Comparison of ENCODE assay signal across 8 cellular contexts in the genomic region with DNA sequence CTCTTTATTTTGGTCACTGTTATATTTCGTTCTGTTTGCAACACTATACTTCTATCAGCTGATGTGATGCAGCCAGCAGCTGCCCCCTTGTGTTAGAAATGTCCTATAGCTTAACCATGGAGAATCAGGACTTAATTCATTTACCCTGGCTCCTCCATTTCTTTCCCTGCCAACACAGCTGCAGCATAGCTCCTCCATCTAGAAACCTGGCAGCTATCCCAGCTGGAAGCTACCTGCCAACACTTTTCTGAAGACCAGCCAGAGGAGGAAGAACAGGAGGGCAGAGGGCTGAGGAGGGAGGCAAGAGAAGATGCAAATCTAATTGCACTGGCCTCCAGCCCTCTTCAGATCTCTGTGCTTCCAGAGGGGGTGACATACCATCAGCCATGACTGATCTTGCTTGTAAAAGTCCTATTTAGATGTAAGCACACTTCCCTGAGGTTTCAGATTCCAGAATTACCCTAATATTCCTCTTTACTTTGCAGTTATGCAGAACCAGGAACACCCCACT.
DNase-seq lines count a peak whose midpoint lies in the region; ATAC-seq and TF ChIP-seq lines count a peak whose summit lies in the region.

No MANE protein-coding gene starts in this region.

- H3K4me3 Mint-ChIP-seq in activated naive CD4-positive, alpha-beta T cell treated with anti-CD3 and anti-CD28 coated beads, Interleukin-2, amount 10 ng/mL, durations not matched to agents 7 days and 5 days, result no peak overlapping the region
- H3K4me3 Mint-ChIP-seq in nephron, result no peak overlapping the region

- H3K36me3 Mint-ChIP-seq in activated naive CD4-positive, alpha-beta T cell treated with anti-CD3 and anti-CD28 coated beads, Interleukin-2, amount 10 ng/mL, durations not matched to agents 7 days and 5 days, result no peaks in the 10 kb centered on the region
- H3K36me3 Mint-ChIP-seq in nephron (ENCODE audit: low read depth), result no peaks in the 10 kb centered on the region

- ATAC-seq in GM18868 (IDR thresholded peaks at IDR 0.05; ENCODE audit: unreplicated experiment), result no peak

- H3K27me3 Mint-ChIP-seq in activated naive CD4-positive, alpha-beta T cell treated with anti-CD3 and anti-CD28 coated beads, Interleukin-2, amount 10 ng/mL, durations not matched to agents 7 days and 5 days, result peaks cover 7% of the 10 kb centered on the region
- H3K27me3 Mint-ChIP-seq in nephron (ENCODE audit: low read depth), result peaks cover 35% of the 10 kb centered on the region

- peaks cover 2% of the 10 kb centered on the region for H3K4me1 Mint-ChIP-seq in activated naive CD4-positive, alpha-beta T cell treated with anti-CD3 and anti-CD28 coated beads, Interleukin-2, amount 10 ng/mL, durations not matched to agents 7 days and 5 days
- peaks cover 27% of the 10 kb centered on the region for H3K4me1 Mint-ChIP-seq in nephron

- CTCF ChIA-PET in activated naive CD4-positive, alpha-beta T cell treated with anti-CD3 and anti-CD28 coated beads, Interleukin-2, amount 10 ng/mL, durations not matched to agents 7 days and 5 days (lab: Charles Lee), result interaction anchor here (0.8 to 6.8 kb wide), 6 partner anchors 10 to 977 kb away, joined by 3 to 29 read pairs (median 3); no protein-coding TSS in a partner anchor

- peak; percentile 29 for DNase-seq in activated naive CD4-positive, alpha-beta T cell treated with anti-CD3 and anti-CD28 coated beads, Interleukin-2, amount 10 ng/mL, durations not matched to agents 7 days and 5 days
- DNase-seq in activated naive CD4-positive, alpha-beta T cell (lab: John Stamatoyannopoulos, UW), result no peak
- DNase-seq in NCI-H128 (lab: John Stamatoyannopoulos, UW; ENCODE audit: unreplicated experiment), result peak; percentile 48
- DNase-seq in SKM-1 treated with dmso at 0.1 percent for 144 hours (lab: John Stamatoyannopoulos, UW; ENCODE audit: unreplicated experiment), result peak; percentile 32
- peak; percentile 74 for DNase-seq in fibroblast of mammary gland (ENCODE audit: low read depth)
- no peak for DNase-seq in NK-92 (lab: John Stamatoyannopoulos, UW; ENCODE audit: unreplicated experiment)

- no peak overlapping the region for H3K27ac Mint-ChIP-seq in activated naive CD4-positive, alpha-beta T cell treated with anti-CD3 and anti-CD28 coated beads, Interleukin-2, amount 10 ng/mL, durations not matched to agents 7 days and 5 days
- H3K27ac Mint-ChIP-seq in nephron, result peak overlapping the region; percentile 2 to 68 (median 67)

- peak; percentile 87 for TF ChIP-seq CTCF in fibroblast of mammary gland (conservative IDR thresholded peaks at IDR 0.05; ENCODE audit: control insufficient read depth, insufficient read depth, low read depth, low read length)
- peak; percentile 73 to 81 (median 79) for TF ChIP-seq CTCF in nephron (IDR thresholded peaks at IDR 0.05; ENCODE audit: unreplicated experiment in 3 of 3)

- no peaks in the 10 kb centered on the region for H3K9me3 Mint-ChIP-seq in activated naive CD4-positive, alpha-beta T cell treated with anti-CD3 and anti-CD28 coated beads, Interleukin-2, amount 10 ng/mL, durations not matched to agents 7 days and 5 days
- H3K9me3 Mint-ChIP-seq in nephron, result peaks cover 2% of the 10 kb centered on the region

- H3K4me3 ChIP-seq in fibroblast of mammary gland (ENCODE audit: control insufficient read depth, low read depth, low read length), result no peak overlapping the region

Comparison
In these comparisons a context has a peak if more than half of its experiments do, and no peak if none do; other contexts are left out.
1. DNase-seq: peak in activated naive CD4-positive, alpha-beta T cell treated with anti-CD3 and anti-CD28 coated beads, Interleukin-2, amount 10 ng/mL, durations not matched to agents 7 days and 5 days (single experiment), NCI-H128 (single experiment), SKM-1 treated with dmso at 0.1 percent for 144 hours (single experiment) and fibroblast of mammary gland (single experiment); none in activated naive CD4-positive, alpha-beta T cell (0 of 4) and NK-92 (single experiment).